ENCODE assay signal across 23 cellular contexts in genomic region chr9:136698681-136699246, GRCh38. TPM values are rescaled to one million over a fixed set of nuclear protein-coding genes. Genes with fewer than 3 reads are reported as not detected.
"Had no signal": no experiment of that assay in that cellular context is flagged by ENCODE, and none has a peak within 500 bp of the region (broad histone marks: within the 10 kb centered on the region; RNA-seq: fewer than 3 reads in every experiment).

No MANE protein-coding gene starts in this region.

- ATAC-seq: gastroesophageal sphincter; heart left ventricle; natural killer cell treated with Interleukin-12 subunit alpha and Interleukin-12 subunit beta and Interleukin-15 and Interleukin-18, amount 100 ng/mL, for 72 hours had no signal

- H3K9me3 Mint-ChIP-seq: activated naive CD4-positive, alpha-beta T cell treated with anti-CD3 and anti-CD28 coated beads, Interleukin-2, amount 50 U/mL, for 24 hours; immature natural killer cell; natural killer cell treated with Interleukin-12 subunit alpha and Interleukin-12 subunit beta and Interleukin-15 and Interleukin-18, amount 100 ng/mL, for 72 hours; stimulated activated naive CD8-positive, alpha-beta T cell treated with anti-CD3 and anti-CD28 coated beads, Interleukin-15, Interleukin-2, amounts not matched to agents 100 ng/mL and 50 ng/mL, for 24 hours had no signal

- H3K27ac Mint-ChIP-seq: activated naive CD4-positive, alpha-beta T cell treated with anti-CD3 and anti-CD28 coated beads, Interleukin-2, amount 50 U/mL, for 24 hours; stimulated activated naive CD8-positive, alpha-beta T cell treated with anti-CD3 and anti-CD28 coated beads, Interleukin-15, Interleukin-2, amounts not matched to agents 100 ng/mL and 50 ng/mL, for 24 hours had no signal

- FAIRE-seq: endothelial cell of umbilical vein had no signal

- H3K4me1 ChIP-seq: ascending aorta, breast epithelium had no signal

- H3K4me3 Mint-ChIP-seq: activated naive CD4-positive, alpha-beta T cell treated with anti-CD3 and anti-CD28 coated beads, Interleukin-2, amount 50 U/mL, for 24 hours; immature natural killer cell; natural killer cell treated with Interleukin-12 subunit alpha and Interleukin-12 subunit beta and Interleukin-15 and Interleukin-18, amount 100 ng/mL, for 72 hours; stimulated activated naive CD8-positive, alpha-beta T cell treated with anti-CD3 and anti-CD28 coated beads, Interleukin-15, Interleukin-2, amounts not matched to agents 100 ng/mL and 50 ng/mL, for 24 hours had no signal

- H3K9me3 ChIP-seq: ascending aorta, breast epithelium, esophagus muscularis mucosa, gastroesophageal sphincter, heart left ventricle, left ventricle myocardium inferior had no signal

- H3K36me3 ChIP-seq: ascending aorta, breast epithelium, esophagus muscularis mucosa, gastroesophageal sphincter, heart left ventricle, left ventricle myocardium inferior, WERI-Rb-1 had no signal

- H3K27me3 ChIP-seq: breast epithelium had no signal

- H3K4me3 ChIP-seq: ascending aorta, breast epithelium, esophagus muscularis mucosa, gastroesophageal sphincter, heart left ventricle, left ventricle myocardium inferior had no signal

- H3K27ac ChIP-seq: ascending aorta, breast epithelium, esophagus muscularis mucosa, gastroesophageal sphincter, left ventricle myocardium inferior had no signal

- H3K36me3 Mint-ChIP-seq: activated naive CD4-positive, alpha-beta T cell treated with anti-CD3 and anti-CD28 coated beads, Interleukin-2, amount 50 U/mL, for 24 hours; immature natural killer cell; natural killer cell treated with Interleukin-12 subunit alpha and Interleukin-12 subunit beta and Interleukin-15 and Interleukin-18, amount 100 ng/mL, for 72 hours had no signal

- DNase-seq: activated CD4-positive, alpha-beta T cell treated with anti-CD3 and anti-CD28 coated beads, Interleukin-2, amount 50 U/mL, for 48 hours; activated gamma-delta T cell; cerebellar nuclear complex; cortex of kidney; effector CD4-positive, alpha-beta T cell; heart left ventricle; immature natural killer cell; kidney glomerular epithelial cell; left ventricle myocardium inferior; nucleus accumbens; stimulated activated CD4-positive, alpha-beta T cell treated with anti-CD3 and anti-CD28 coated beads, Interleukin-2, amount 100 ng/mL, for 24 hours; T-helper 2 cell; trophoblast cell; WERI-Rb-1 had no signal

RNA-seq across cellular contexts. Expression of gene DIPK1B, which starts 13.6 kb away (rescaled TPM):
- total RNA-seq: natural killer cell treated with Interleukin-12 subunit alpha and Interleukin-12 subunit beta and Interleukin-15 and Interleukin-18, amount 100 ng/mL, for 72 hours had no signal

RNA-seq across cellular contexts. Expression of gene LCN10, which starts 44.0 kb away (rescaled TPM):
- total RNA-seq: endothelial cell of umbilical vein, temporal lobe had no signal
- polyA plus RNA-seq: endothelial cell of umbilical vein, immature natural killer cell had no signal

RNA-seq across cellular contexts. Expression of gene LCN6, which starts 49.6 kb away (rescaled TPM):
- total RNA-seq: endothelial cell of umbilical vein; natural killer cell treated with Interleukin-12 subunit alpha and Interleukin-12 subunit beta and Interleukin-15 and Interleukin-18, amount 100 ng/mL, for 72 hours; temporal lobe had no signal
- polyA plus RNA-seq: immature natural killer cell had no signal
